ENCODE assay signal across 1 cellular context in genomic region chr1:48205547-48205946, GRCh38.
TF ChIP-seq lines count a peak whose summit lies in the region.

No MANE protein-coding gene starts in this region.

TF ChIP-seq in H1, 55 proteins besides CTCF, POLR2A, EP300 and RAD21:
- TF ChIP-seq BRCA1 (IDR thresholded peaks at IDR 0.05; ENCODE audit: low read depth, low read length) (no peak), CBX8 (IDR thresholded peaks at IDR 0.05; ENCODE audit: borderline replicate concordance, low read depth, low read length) (no peak)
